In the genomic region with DNA sequence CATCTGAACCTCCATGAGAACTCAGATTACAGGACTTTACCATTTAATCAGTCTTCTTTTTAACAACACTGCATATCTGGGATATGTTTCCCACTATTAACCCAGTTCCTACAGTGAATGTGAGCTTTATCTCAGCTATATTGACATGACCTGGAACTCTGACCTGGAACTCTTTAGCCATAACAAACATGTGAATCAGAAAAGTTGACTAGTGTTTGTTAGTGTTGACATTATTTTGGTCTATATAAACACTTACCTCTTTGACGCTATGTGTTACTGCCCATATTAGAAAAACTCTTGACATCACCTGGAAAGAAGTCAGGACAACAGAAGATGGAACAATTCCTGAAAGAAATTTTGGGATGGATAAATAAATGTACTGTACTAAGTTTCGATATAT, we compare ENCODE assay signal across 26 cellular contexts.
"Had no signal": no experiment of that assay in that cellular context is flagged by ENCODE, and none has a peak within 500 bp of the region (broad histone marks: within the 10 kb centered on the region; RNA-seq: fewer than 3 reads in every experiment).

No MANE protein-coding gene starts in this region.

- H3K4me1 ChIP-seq: pancreas, prostate gland, sigmoid colon, uterus had no signal

- H3K4me3 Mint-ChIP-seq: naive thymus-derived CD8-positive, alpha-beta T cell; nephron; neural crest cell; stimulated activated effector memory CD8-positive, alpha-beta T cell treated with anti-CD3 and anti-CD28 coated beads, Interleukin-12 subunit alpha, Interleukin-12 subunit beta, amount 100 ng/mL, for 72 hours; stimulated activated naive CD8-positive, alpha-beta T cell treated with anti-CD3 and anti-CD28 coated beads, Interleukin-15, Interleukin-2, amounts not matched to agents 100 ng/mL and 50 ng/mL, for 24 hours; type B pancreatic cell had no signal

- H3K27me3 Mint-ChIP-seq: naive thymus-derived CD8-positive, alpha-beta T cell; stimulated activated naive CD8-positive, alpha-beta T cell treated with anti-CD3 and anti-CD28 coated beads, Interleukin-15, Interleukin-2, amounts not matched to agents 100 ng/mL and 50 ng/mL, for 24 hours; type B pancreatic cell had no signal

- H3K27ac Mint-ChIP-seq: naive thymus-derived CD8-positive, alpha-beta T cell; nephron; stimulated activated effector memory CD8-positive, alpha-beta T cell treated with anti-CD3 and anti-CD28 coated beads, Interleukin-12 subunit alpha, Interleukin-12 subunit beta, amount 100 ng/mL, for 72 hours; stimulated activated naive CD8-positive, alpha-beta T cell treated with anti-CD3 and anti-CD28 coated beads, Interleukin-15, Interleukin-2, amounts not matched to agents 100 ng/mL and 50 ng/mL, for 24 hours; type B pancreatic cell had no signal

- H3K9me3 Mint-ChIP-seq: naive thymus-derived CD8-positive, alpha-beta T cell; nephron; neural crest cell; stimulated activated effector memory CD8-positive, alpha-beta T cell treated with anti-CD3 and anti-CD28 coated beads, Interleukin-12 subunit alpha, Interleukin-12 subunit beta, amount 100 ng/mL, for 72 hours; stimulated activated naive CD8-positive, alpha-beta T cell treated with anti-CD3 and anti-CD28 coated beads, Interleukin-15, Interleukin-2, amounts not matched to agents 100 ng/mL and 50 ng/mL, for 24 hours; type B pancreatic cell had no signal

- DNase-seq: islet precursor cell; left ventricle myocardium superior; lower lobe of right lung; mammary epithelial cell; mesenchymal stem cell; naive thymus-derived CD8-positive, alpha-beta T cell; nucleus accumbens; pancreas; posterior cingulate gyrus; retina; right cardiac atrium; sigmoid colon; small intestine; spleen; stimulated activated CD4-positive, alpha-beta T cell treated with anti-CD3 and anti-CD28 coated beads, Interleukin-4, amount 100 ng/mL, for 24 hours; stimulated activated naive CD4-positive, alpha-beta T cell; substantia nigra; uterus had no signal

- H3K36me3 ChIP-seq: prostate gland, uterus had no signal

- H3K27me3 ChIP-seq: hepatocyte, pancreas, sigmoid colon, spleen, tibial nerve, uterus had no signal

- H3K27ac ChIP-seq: hepatocyte, lower lobe of right lung, pancreas, prostate gland, sigmoid colon, spleen, tibial nerve, uterus had no signal

- H3K4me2 ChIP-seq: hepatocyte had no signal

- ATAC-seq: left ventricle myocardium superior; lower lobe of right lung; naive thymus-derived CD8-positive, alpha-beta T cell; pancreas; right cardiac atrium; stimulated activated effector memory CD8-positive, alpha-beta T cell treated with anti-CD3 and anti-CD28 coated beads, Interleukin-12 subunit alpha, Interleukin-12 subunit beta, amount 100 ng/mL, for 72 hours had no signal

- H3K9me3 ChIP-seq: lower lobe of right lung, pancreas, prostate gland, sigmoid colon, spleen, tibial nerve, uterus had no signal

- H3K4me3 ChIP-seq: hepatocyte, lower lobe of right lung, pancreas, prostate gland, sigmoid colon, spleen, tibial nerve, uterus had no signal

- H2AFZ ChIP-seq: hepatocyte had no signal
